Comparison of ENCODE assay signal across 8 cellular contexts in genomic region chr11:13955971-13956421, GRCh38. TPM values are rescaled to one million over a fixed set of nuclear protein-coding genes. Genes with fewer than 3 reads are reported as not detected.
A peak's percentile ranks its signal among the peaks of the same experiment; 100 is the strongest.
DNase-seq lines count a peak whose midpoint lies in the region; ATAC-seq and TF ChIP-seq lines count a peak whose summit lies in the region.

No MANE protein-coding gene starts in this region.

- no peaks in the 10 kb centered on the region for H3K36me3 Mint-ChIP-seq in CD8-positive, alpha-beta memory T cell
- no peaks in the 10 kb centered on the region for H3K36me3 Mint-ChIP-seq in activated CD8-positive, alpha-beta T cell treated with anti-CD3 and anti-CD28 coated beads for 36 hours (ENCODE audit: low read depth)
- no peaks in the 10 kb centered on the region for H3K36me3 Mint-ChIP-seq in naive thymus-derived CD8-positive, alpha-beta T cell

- CTCF ChIA-PET in CD8-positive, alpha-beta memory T cell (lab: Charles Lee) = interaction anchor here (0.7 to 4.1 kb wide), 22 partner anchors 10 to 500 kb away, joined by 3 to 30 read pairs (median 5); no protein-coding TSS in a partner anchor
- CTCF ChIA-PET in activated CD8-positive, alpha-beta T cell treated with anti-CD3 and anti-CD28 coated beads for 36 hours (lab: Charles Lee) = interaction anchor here (0.7 to 7.5 kb wide), 31 partner anchors 9 to 509 kb away, joined by 3 to 85 read pairs (median 4); no protein-coding TSS in a partner anchor

- H3K4me1 ChIP-seq in CD8-positive, alpha-beta memory T cell (ENCODE audit: insufficient read depth, low read length) = peaks cover 9% of the 10 kb centered on the region
- H3K4me1 ChIP-seq in GM23248 (ENCODE audit: insufficient read depth) (no peaks in the 10 kb centered on the region), esophagus muscularis mucosa (peaks cover 0 to 4% (median 2%) of the 10 kb centered on the region in 4 donors), tibial artery (no peaks in the 10 kb centered on the region)

- WGBS in GM23248 (ENCODE audit: low coverage in 1 of 2, low lambda C conversion rate in 2 of 2, missing lambda C conversion rate in 2 of 2), 2 experiments = 41 to 42% methylated on average over 5 of the region's 5 CpGs
- WGBS in esophagus muscularis mucosa = 50% methylated on average over 4 of the region's 5 CpGs

- no peak for TF ChIP-seq POLR2A in esophagus muscularis mucosa (IDR thresholded peaks at IDR 0.05; ENCODE audit: low read depth)

- no peaks in the 10 kb centered on the region for H3K9me3 Mint-ChIP-seq in CD8-positive, alpha-beta memory T cell
- no peaks in the 10 kb centered on the region for H3K9me3 Mint-ChIP-seq in activated CD8-positive, alpha-beta T cell treated with anti-CD3 and anti-CD28 coated beads for 36 hours
- H3K9me3 Mint-ChIP-seq in naive thymus-derived CD8-positive, alpha-beta T cell = no peaks in the 10 kb centered on the region

- H3K9ac ChIP-seq in GM23248 = no peak overlapping the region

- H3K79me2 ChIP-seq in GM23248 (ENCODE audit: insufficient read depth) = no peaks in the 10 kb centered on the region

- no peak overlapping the region for H2AFZ ChIP-seq in GM23248

- H3F3A ChIP-seq in GM23248 (ENCODE audit: insufficient read depth) = no peaks in the 10 kb centered on the region

- in situ Hi-C loops in GM23248 (cut with MboI) = no loop called here

- intact Hi-C loops in activated CD8-positive, alpha-beta T cell treated with anti-CD3 and anti-CD28 coated beads for 36 hours (cut with micrococcal nuclease) = loop anchor here (2.0 kb wide), 3 partner anchors 183 to 293 kb away; no protein-coding TSS in a partner anchor
- intact Hi-C loops in esophagus muscularis mucosa (cut with DNase I) = loop anchor here (1.0 kb wide), 2 partner anchors 192 to 293 kb away; no protein-coding TSS in a partner anchor
- intact Hi-C loops in tibial artery (cut with DNase I; ENCODE audit: low total_unique reads) = loop anchor here (2.0 kb wide), 1 partner anchor 293 kb away; no protein-coding TSS in a partner anchor

- ATAC-seq in activated CD8-positive, alpha-beta T cell treated with anti-CD3 and anti-CD28 coated beads for 36 hours = peak; percentile 69
- peak; percentile 65 to 77 for ATAC-seq in naive thymus-derived CD8-positive, alpha-beta T cell
- no peak for ATAC-seq in GM18873 (IDR thresholded peaks at IDR 0.05; ENCODE audit: low FRiP score, unreplicated experiment)

- no peak for TF ChIP-seq EP300 in esophagus muscularis mucosa (IDR thresholded peaks at IDR 0.05)

- TF ChIP-seq CTCF in activated CD8-positive, alpha-beta T cell treated with anti-CD3 and anti-CD28 coated beads for 36 hours (IDR thresholded peaks at IDR 0.05) = peak; percentile 92
- TF ChIP-seq CTCF in esophagus muscularis mucosa (IDR thresholded peaks at IDR 0.05) (peak; percentile 87 to 91 (median 91)), tibial artery (IDR thresholded peaks at IDR 0.05) (peak; percentile 87 to 91)

- peaks cover 3% of the 10 kb centered on the region for H3K27me3 ChIP-seq in CD8-positive, alpha-beta memory T cell (ENCODE audit: insufficient read depth, low read length, poor library complexity, severe bottlenecking)
- H3K27me3 ChIP-seq in GM23248 (replicated peaks; ENCODE audit: insufficient read depth) = peaks cover 45% of the 10 kb centered on the region
- peaks cover 0 to 8% (median 0%) of the 10 kb centered on the region in 4 donors for H3K27me3 ChIP-seq in esophagus muscularis mucosa
- H3K27me3 ChIP-seq in tibial artery = peaks cover 0 to 19% of the 10 kb centered on the region in 2 donors

- POLR2A ChIA-PET in CD8-positive, alpha-beta memory T cell (lab: Charles Lee) = no interaction called here
- POLR2A ChIA-PET in activated CD8-positive, alpha-beta T cell treated with anti-CD3 and anti-CD28 coated beads for 36 hours (lab: Charles Lee) = no interaction called here
- POLR2A ChIA-PET in naive thymus-derived CD8-positive, alpha-beta T cell (lab: Charles Lee) = interaction anchor here (1.2 to 1.8 kb wide), 2 partner anchors 17 to 193 kb away, joined by 5 read pairs; no protein-coding TSS in a partner anchor

- no peaks in the 10 kb centered on the region for H3K9me2 ChIP-seq in GM23248 (ENCODE audit: insufficient read depth)

- no peak overlapping the region for H3K27ac ChIP-seq in CD8-positive, alpha-beta memory T cell (ENCODE audit: low read depth, low read length)
- H3K27ac ChIP-seq in GM23248 = no peak overlapping the region
- H3K27ac ChIP-seq in esophagus muscularis mucosa (replicated peaks in 1 of 4) = no peak overlapping the region
- no peak overlapping the region for H3K27ac ChIP-seq in tibial artery

- H3K27me3 Mint-ChIP-seq in CD8-positive, alpha-beta memory T cell = peaks cover 5 to 20% of the 10 kb centered on the region in 2 donors
- H3K27me3 Mint-ChIP-seq in activated CD8-positive, alpha-beta T cell treated with anti-CD3 and anti-CD28 coated beads for 36 hours = peaks cover 8% of the 10 kb centered on the region
- H3K27me3 Mint-ChIP-seq in naive thymus-derived CD8-positive, alpha-beta T cell = peaks cover 11 to 25% (median 16%) of the 10 kb centered on the region in 5 donors

- no peaks in the 10 kb centered on the region for H4K20me1 ChIP-seq in GM23248 (ENCODE audit: insufficient read depth)

- no peaks in the 10 kb centered on the region for H3K9me3 ChIP-seq in CD8-positive, alpha-beta memory T cell (ENCODE audit: low read length)
- H3K9me3 ChIP-seq in GM23248 (ENCODE audit: low read depth) = no peaks in the 10 kb centered on the region
- no peaks in the 10 kb centered on the region for H3K9me3 ChIP-seq in esophagus muscularis mucosa
- no peaks in the 10 kb centered on the region for H3K9me3 ChIP-seq in tibial artery

- peak; percentile 22 to 68 (median 51) for DNase-seq in CD8-positive, alpha-beta memory T cell
- peak; percentile 74 for DNase-seq in GM23248
- DNase-seq in NCI-H345 treated with DMSO at 0.1 percent for 48 hours (lab: John Stamatoyannopoulos, UW; ENCODE audit: unreplicated experiment) = peak; percentile 50
- DNase-seq in activated CD8-positive, alpha-beta T cell treated with anti-CD3 and anti-CD28 coated beads for 36 hours = peak; percentile 70
- no peak for DNase-seq in esophagus muscularis mucosa (ENCODE audit: extremely low spot score)
- peak; percentile 27 to 80 (median 55) for DNase-seq in naive thymus-derived CD8-positive, alpha-beta T cell
- peak; percentile 56 to 69 for DNase-seq in tibial artery

- no peak overlapping the region for H3K4me3 Mint-ChIP-seq in CD8-positive, alpha-beta memory T cell
- H3K4me3 Mint-ChIP-seq in activated CD8-positive, alpha-beta T cell treated with anti-CD3 and anti-CD28 coated beads for 36 hours = no peak overlapping the region
- H3K4me3 Mint-ChIP-seq in naive thymus-derived CD8-positive, alpha-beta T cell = no peak overlapping the region

- no peaks in the 10 kb centered on the region for H3K36me3 ChIP-seq in CD8-positive, alpha-beta memory T cell (ENCODE audit: insufficient read depth, low read length)
- no peaks in the 10 kb centered on the region for H3K36me3 ChIP-seq in GM23248 (ENCODE audit: low read depth)
- H3K36me3 ChIP-seq in esophagus muscularis mucosa = no peaks in the 10 kb centered on the region
- H3K36me3 ChIP-seq in tibial artery = no peaks in the 10 kb centered on the region

- no peak overlapping the region for H3K27ac Mint-ChIP-seq in CD8-positive, alpha-beta memory T cell
- no peak overlapping the region for H3K27ac Mint-ChIP-seq in activated CD8-positive, alpha-beta T cell treated with anti-CD3 and anti-CD28 coated beads for 36 hours
- no peak overlapping the region for H3K27ac Mint-ChIP-seq in naive thymus-derived CD8-positive, alpha-beta T cell

- H3K4me1 Mint-ChIP-seq in CD8-positive, alpha-beta memory T cell = no peaks in the 10 kb centered on the region
- H3K4me1 Mint-ChIP-seq in activated CD8-positive, alpha-beta T cell treated with anti-CD3 and anti-CD28 coated beads for 36 hours (ENCODE audit: low read depth) = no peaks in the 10 kb centered on the region
- peaks cover 0 to 1% (median 0%) of the 10 kb centered on the region in 4 donors for H3K4me1 Mint-ChIP-seq in naive thymus-derived CD8-positive, alpha-beta T cell

- H3K4me2 ChIP-seq in GM23248 (ENCODE audit: unreplicated experiment) = no peak overlapping the region

- no peak overlapping the region for H3K4me3 ChIP-seq in CD8-positive, alpha-beta memory T cell (ENCODE audit: low read length)
- H3K4me3 ChIP-seq in GM23248 = no peak overlapping the region
- H3K4me3 ChIP-seq in esophagus muscularis mucosa = no peak overlapping the region
- no peak overlapping the region for H3K4me3 ChIP-seq in tibial artery

RNA-seq across cellular contexts. Expression of gene SPON1, which starts 6.5 kb away (rescaled TPM):
- total RNA-seq in CD8-positive, alpha-beta memory T cell = under 1 TPM; 0.81 to 0.97 TPM
- polyA plus RNA-seq in CD8-positive, alpha-beta memory T cell = 2.0 TPM
- total RNA-seq in GM23248 (2014; rRNA removed; shearing (Covaris generic)) = 2.4 and 3.7 TPM in 2 replicates
- 3.8 and 5.4 TPM in 2 replicates for polyA plus RNA-seq in GM23248 (2016; fragmentation: Nextera tagmentation; extraction: Ambion mirVana)
- 1 to 10 TPM in 1 of 2 experiments, under 1 TPM in 1; 0.96 to 1.4 TPM for total RNA-seq in activated CD8-positive, alpha-beta T cell treated with anti-CD3 and anti-CD28 coated beads for 36 hours
- total RNA-seq in esophagus muscularis mucosa = 10 to 100 TPM; 12.5 to 25.2 (median 19.2) TPM
- 10 to 100 TPM; 16.5 to 18.9 TPM for total RNA-seq in naive thymus-derived CD8-positive, alpha-beta T cell
- polyA plus RNA-seq in naive thymus-derived CD8-positive, alpha-beta T cell = under 1 TPM; 0.49 to 0.56 (median 0.55) TPM
